Comparison of ENCODE assay signal across 20 cellular contexts in the genomic region with DNA sequence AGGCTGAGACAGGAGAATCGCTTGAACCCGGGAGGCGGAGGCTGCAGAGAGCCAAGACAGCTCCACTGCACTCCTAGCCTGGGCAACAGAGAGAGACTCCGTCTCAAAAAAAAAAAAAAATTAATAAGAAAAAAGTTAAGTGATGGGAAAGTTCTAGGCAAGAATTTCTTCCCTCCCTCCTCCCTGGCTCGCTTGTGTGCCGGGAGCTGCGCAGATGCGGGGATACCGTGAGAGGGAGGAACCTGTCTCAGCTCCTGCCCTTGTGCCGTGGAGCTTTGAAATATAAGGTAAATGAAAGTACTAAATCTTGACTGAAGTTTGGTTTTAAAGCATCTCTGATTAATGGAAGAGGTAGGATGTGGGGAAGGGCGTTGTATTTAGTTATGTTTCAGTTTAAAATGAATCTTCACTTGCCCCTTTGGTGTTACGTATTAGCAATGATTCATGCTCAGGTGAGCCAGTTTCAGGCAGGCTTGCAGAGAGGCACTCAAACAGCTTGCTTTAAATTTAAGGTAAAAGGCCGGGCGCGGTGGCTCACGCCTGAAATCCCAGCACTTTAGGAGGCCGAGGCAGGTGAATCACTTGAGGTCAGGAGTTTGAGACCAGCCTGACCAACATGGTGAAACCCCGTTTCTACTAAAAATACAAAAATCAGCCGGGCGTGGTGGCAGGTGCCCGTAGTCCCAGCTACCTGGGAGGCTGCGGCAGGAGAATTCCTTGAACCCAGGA. TPM values are rescaled to one million over a fixed set of nuclear protein-coding genes. Genes with fewer than 3 reads are reported as not detected.
DNase-seq lines count a peak whose midpoint lies in the region; ATAC-seq, FAIRE-seq and TF ChIP-seq lines count a peak whose summit lies in the region.
"Had no signal": no experiment of that assay in that cellular context is flagged by ENCODE, and none has a peak within 500 bp of the region (broad histone marks: within the 10 kb centered on the region; RNA-seq: fewer than 3 reads in every experiment).

No MANE protein-coding gene starts in this region.

- DNase-seq in mammary epithelial cell, result peak; percentile 54
- DNase-seq in MCF 10A (ENCODE audit: unreplicated experiment), result no peak
- DNase-seq in T-helper 17 cell, result no peak
- DNase-seq in kidney tubule cell (ENCODE audit: low spot score), result peak; percentile 53
- DNase-seq in urothelium cell line (ENCODE audit: low spot score), result peak; percentile 1
- no peak for DNase-seq in pancreas
- no peak for DNase-seq in activated CD4-positive, CD25-positive, alpha-beta regulatory T cell treated with anti-CD3 and anti-CD28 coated beads, Interleukin-2, amount 50 U/mL, for 72 hours
- DNase-seq: activated CD8-positive, alpha-beta memory T cell treated with anti-CD3 and anti-CD28 coated beads, Interleukin-2, amount 50 U/mL, for 48 hours; DMS153; KBM-7; mesenchymal stem cell; NCI-H2171 treated with DMSO at 0.1 percent for 48 hours; NCI-H774; RPMI8226; stimulated activated naive CD4-positive, alpha-beta T cell treated with Interleukin-2 at 50 U/mL for 16 hours; SW 1271; WERI-Rb-1 had no signal

- H3K4me3 Mint-ChIP-seq in MCF 10A (ENCODE audit: unreplicated experiment), result no peak overlapping the region
- H3K4me3 Mint-ChIP-seq in T-helper 17 cell, result peak overlapping the region; percentile 39

- H3K27ac Mint-ChIP-seq in MCF 10A (ENCODE audit: low read depth, unreplicated experiment), result no peak overlapping the region
- peak overlapping the region; percentile 100 for H3K27ac Mint-ChIP-seq in T-helper 17 cell

- H3K27ac ChIP-seq in mammary epithelial cell (ENCODE audit: insufficient read depth, low read depth, low read length) (no peak overlapping the region), pancreas (no peak overlapping the region)
- H3K27ac ChIP-seq: ovary had no signal

- H3K36me3 Mint-ChIP-seq in MCF 10A (ENCODE audit: insufficient read depth, unreplicated experiment) (peaks cover 12% of the 10 kb centered on the region), T-helper 17 cell (ENCODE audit: low read depth) (peaks cover 5% of the 10 kb centered on the region)

- H4K20me1 ChIP-seq in mammary epithelial cell (ENCODE audit: insufficient read depth, low read length), result no peaks in the 10 kb centered on the region

- dilution Hi-C loops in mammary epithelial cell (cut with HindIII; ENCODE audit: low sequenced_read_pairs), result no loop called here

- peaks cover 23% of the 10 kb centered on the region for H3K79me2 ChIP-seq in mammary epithelial cell (ENCODE audit: insufficient read depth, low read length)

- POLR2A ChIA-PET in MCF 10A (lab: Yijun Ruan, JAX), result interaction anchor here (0.6 to 4.7 kb wide), 5 partner anchors 16 to 217 kb away, joined by 3 to 81 read pairs (median 3); a partner anchor contains a TSS

- no peaks in the 10 kb centered on the region for H3K9me3 ChIP-seq in mammary epithelial cell (replicated peaks; ENCODE audit: insufficient read depth, low read length)
- no peaks in the 10 kb centered on the region for H3K9me3 ChIP-seq in T-helper 17 cell (ENCODE audit: control insufficient read depth, low read length, poor library complexity, severe bottlenecking)
- H3K9me3 ChIP-seq in pancreas, result no peaks in the 10 kb centered on the region
- H3K9me3 ChIP-seq: ovary had no signal

- H3K4me1 ChIP-seq in mammary epithelial cell (ENCODE audit: insufficient read depth, low read length) (no peaks in the 10 kb centered on the region), pancreas (peaks cover 0 to 14% (median 8%) of the 10 kb centered on the region in 3 donors)

- intact Hi-C loops in mammary epithelial cell (cut with micrococcal nuclease), result loop anchor here (2.0 to 10.0 kb wide), 2 partner anchors 166 to 222 kb away; a partner anchor contains a TSS
- intact Hi-C loops in MCF 10A (cut with micrococcal nuclease), result loop anchor here (1.0 kb wide), 1 partner anchor 170 kb away; no protein-coding TSS in a partner anchor
- intact Hi-C loops in pancreas (cut with DNase I), result no loop called here

- TF ChIP-seq CTCF in mammary epithelial cell (conservative IDR thresholded peaks at IDR 0.05 in 1 of 2, IDR thresholded peaks at IDR 0.05 in 1 of 2; ENCODE audit: extremely low read depth in 1 of 2, insufficient read depth in 1 of 2, low read depth in 1 of 2, low read length in 2 of 2) (no peak), MCF 10A (IDR thresholded peaks at IDR 0.05; ENCODE audit: unreplicated experiment) (no peak), pancreas (IDR thresholded peaks at IDR 0.05) (no peak)

- no peak for FAIRE-seq in urothelium cell line (lab: Jason Lieb, UNC)
- no peak for FAIRE-seq in pancreas (lab: Jason Lieb, UNC)
- FAIRE-seq: colon had no signal

- H3K27me3 ChIP-seq in mammary epithelial cell (ENCODE audit: insufficient read depth, low read length) (no peaks in the 10 kb centered on the region), pancreas (no peaks in the 10 kb centered on the region)
- H3K27me3 ChIP-seq: ovary had no signal

- in situ Hi-C loops in mammary epithelial cell (cut with MboI; ENCODE audit: low sequenced_read_pairs in 2 of 2), result no loop called here

- H3K27me3 Mint-ChIP-seq in MCF 10A (ENCODE audit: insufficient read depth, unreplicated experiment) (no peaks in the 10 kb centered on the region), T-helper 17 cell (peaks cover 12% of the 10 kb centered on the region)

- no peaks in the 10 kb centered on the region for H3K9me3 Mint-ChIP-seq in MCF 10A (ENCODE audit: unreplicated experiment)

- H2AFZ ChIP-seq in mammary epithelial cell (ENCODE audit: low read depth, low read length), result no peak overlapping the region

- no peak for ATAC-seq in T-helper 17 cell
- ATAC-seq in pancreas, result no peak
- no peak for ATAC-seq in HG02884 (IDR thresholded peaks at IDR 0.05; ENCODE audit: unreplicated experiment)

- H3K4me3 ChIP-seq in mammary epithelial cell (replicated peaks in 1 of 3; ENCODE audit: insufficient read depth in 1 of 3, low read depth in 2 of 3, low read length in 3 of 3) (no peak overlapping the region), pancreas (no peak overlapping the region)

- BruUV-seq in mammary epithelial cell (replicated peaks; lab: Mats Ljungman, UMichigan) (no TSS peak), MCF 10A (replicated peaks; lab: Mats Ljungman, UMichigan) (no TSS peak)

- no peak overlapping the region for H3K9ac ChIP-seq in mammary epithelial cell (ENCODE audit: insufficient read depth, low read length)

- H3K4me2 ChIP-seq in mammary epithelial cell (ENCODE audit: insufficient read depth, low read depth, low read length), result no peak overlapping the region

- H3K36me3 ChIP-seq in mammary epithelial cell (ENCODE audit: insufficient read depth, low read length), result no peaks in the 10 kb centered on the region
- H3K36me3 ChIP-seq in pancreas, result no peaks in the 10 kb centered on the region
- H3K36me3 ChIP-seq: ovary had no signal

- whole genome bisulfite sequencing in mammary epithelial cell (ENCODE audit: low coverage, missing lambda C conversion rate), result 86% methylated on average over 21 of the region's 22 CpGs
- WGBS in pancreas, 2 donors, result 86 to 87% methylated on average over 22 of the region's 22 CpGs

- CTCF ChIA-PET in mammary epithelial cell (lab: Charles Lee; ENCODE audit: low non-redundant PET), result no interaction called here
- CTCF ChIA-PET in MCF 10A (lab: Yijun Ruan, JAX), result interaction anchor here (0.6 to 3.9 kb wide), 6 partner anchors 18 to 382 kb away, joined by 3 to 24 read pairs (median 3); no protein-coding TSS in a partner anchor

- peaks cover 18% of the 10 kb centered on the region for H3K4me1 Mint-ChIP-seq in MCF 10A (ENCODE audit: insufficient read depth, unreplicated experiment)
- peaks cover 20% of the 10 kb centered on the region for H3K4me1 Mint-ChIP-seq in T-helper 17 cell

RNA-seq across cellular contexts. Expression of a gene that starts 1.4 kb away (rescaled TPM):
- total RNA-seq in mammary epithelial cell (10 to 100 TPM; 24.7 to 30.0 TPM), MCF 10A (2022) (44.4 and 46.4 TPM in 2 replicates), T-helper 17 cell (10 to 100 TPM; 16.8 to 21.3 TPM), pancreas (10 to 100 TPM; 13.4 to 23.4 (median 20.7) TPM)
- polyA plus RNA-seq in mammary epithelial cell (21.0 TPM), pancreas (10 to 100 TPM; 10.1 to 14.7 TPM)
- 90.4 TPM for polyA minus RNA-seq in mammary epithelial cell

RNA-seq across cellular contexts. Expression of a gene that starts 30.5 kb away (rescaled TPM):
- total RNA-seq in mammary epithelial cell (1 to 10 TPM; 1.8 to 4.8 TPM), MCF 10A (2022) (4.4 and 5.5 TPM in 2 replicates), T-helper 17 cell (10 to 100 TPM; 16.1 to 19.1 TPM), pancreas (10 to 100 TPM in 2 of 6 donors, 1 to 10 TPM in 4; 4.8 to 13.5 (median 8.6) TPM)
- polyA plus RNA-seq in mammary epithelial cell (11.6 TPM), pancreas (10 to 100 TPM; 11.5 to 15.3 TPM)
- polyA minus RNA-seq in mammary epithelial cell, result 8.4 TPM

RNA-seq across cellular contexts. Expression of a gene that starts 31.4 kb away (rescaled TPM):
- under 1 TPM; 0.49 to 0.50 TPM for total RNA-seq in mammary epithelial cell
- polyA plus RNA-seq in mammary epithelial cell, result 0.12 TPM
- polyA minus RNA-seq in mammary epithelial cell, result not detected
- total RNA-seq in MCF 10A (2022), result 0.64 and 0.70 TPM in 2 replicates
- total RNA-seq in T-helper 17 cell, result 1 to 10 TPM; 2.1 to 3.3 TPM
- total RNA-seq in pancreas, result 1 to 10 TPM in 3 of 6 donors, under 1 TPM in 3; 0.79 to 1.2 (median 1.00) TPM
- polyA plus RNA-seq in pancreas, result 1 to 10 TPM in 1 of 2 donors, under 1 TPM in 1; 0.72 to 2.1 TPM

RNA-seq across cellular contexts. Expression of a gene that starts 44.4 kb away (rescaled TPM):
- total RNA-seq in mammary epithelial cell (under 1 TPM; 0.17 to 0.59 TPM), MCF 10A (2022) (0.47 TPM in 1 of 2 replicates, not detected in the other), T-helper 17 cell (under 1 TPM in 1 of 2 donors, not detected in 1; 0.10 TPM), pancreas (10 to 100 TPM; 11.2 to 25.8 (median 19.6) TPM)
- polyA plus RNA-seq in mammary epithelial cell (0.08 TPM), pancreas (1 to 10 TPM; 4.1 to 6.2 TPM)
- polyA minus RNA-seq in mammary epithelial cell, result not detected

Comparison
In these comparisons a context has a peak if more than half of its experiments do, and no peak if none do; other contexts are left out.
1. DNase-seq: peak in mammary epithelial cell (single experiment), kidney tubule cell (single experiment) and urothelium cell line (single experiment); none in MCF 10A (single experiment), T-helper 17 cell (0 of 3), pancreas (0 of 6) and activated CD4-positive, CD25-positive, alpha-beta regulatory T cell treated with anti-CD3 and anti-CD28 coated beads, Interleukin-2, amount 50 U/mL, for 72 hours (single experiment).
2. intact Hi-C loops: an anchor here in mammary epithelial cell (2.0 to 10.0 kb wide) and MCF 10A (1.0 kb wide); none called in pancreas.